In the genomic region with DNA sequence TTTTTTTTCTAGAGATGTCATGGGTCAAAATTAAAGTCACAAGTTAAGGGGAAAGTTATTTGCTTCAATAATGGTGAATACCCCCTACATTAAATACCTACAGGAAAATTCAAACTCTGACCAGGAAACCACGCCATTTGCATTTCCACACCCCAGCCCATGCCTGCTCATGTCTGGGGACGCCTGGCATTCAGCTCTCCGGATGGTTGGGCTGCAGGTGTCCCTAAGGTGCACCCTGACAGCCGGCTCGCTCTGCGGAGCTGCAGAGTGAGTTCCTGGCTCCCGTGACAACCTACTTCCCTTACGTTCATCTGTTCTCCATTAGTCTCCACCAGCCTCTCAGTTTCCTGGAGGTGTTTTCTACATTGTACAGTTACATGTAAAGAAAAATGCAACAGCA, we compare ENCODE assay signal across 9 cellular contexts.
DNase-seq lines count a peak whose midpoint lies in the region; ATAC-seq and TF ChIP-seq lines count a peak whose summit lies in the region.
"Had no signal": no experiment of that assay in that cellular context is flagged by ENCODE, and none has a peak within 500 bp of the region (broad histone marks: within the 10 kb centered on the region; RNA-seq: fewer than 3 reads in every experiment).

No MANE protein-coding gene starts in this region.

- peak; percentile 65 for ATAC-seq in HG03060 (IDR thresholded peaks at IDR 0.05; ENCODE audit: low read depth, unreplicated experiment)
- ATAC-seq in stimulated activated naive CD8-positive, alpha-beta T cell treated with anti-CD3 and anti-CD28 coated beads, Interleukin-15, Interleukin-2, amounts not matched to agents 100 U/mL and 50 U/mL, for 24 hours = no peak
- ATAC-seq: gastroesophageal sphincter had no signal

- peaks cover 9% of the 10 kb centered on the region for H3K36me3 Mint-ChIP-seq in progenitor cell of endocrine pancreas (ENCODE audit: insufficient read depth)

- H3K79me2 ChIP-seq in smooth muscle cell (ENCODE audit: low read depth) = no peaks in the 10 kb centered on the region

- DNase-seq in GM19240 (ENCODE audit: insufficient read length, low spot score) (peak; percentile 32), SW480 (ENCODE audit: low spot score) (peak; percentile 8), WERI-Rb-1 (no peak), progenitor cell of endocrine pancreas (ENCODE audit: low spot score, unreplicated experiment) (no peak), smooth muscle cell (lab: John Stamatoyannopoulos, UW; ENCODE audit: unreplicated experiment) (no peak)
- no peak for DNase-seq in stimulated activated naive CD8-positive, alpha-beta T cell treated with anti-CD3 and anti-CD28 coated beads, Interleukin-15, Interleukin-2, amounts not matched to agents 100 U/mL and 50 U/mL, for 24 hours

- H3K9ac ChIP-seq in BLaER1 (no peak overlapping the region), smooth muscle cell (ENCODE audit: low read depth) (no peak overlapping the region)

- peaks cover 2% of the 10 kb centered on the region for H3K4me1 Mint-ChIP-seq in progenitor cell of endocrine pancreas (ENCODE audit: low read depth)

- H3K27me3 ChIP-seq in BLaER1 = no peaks in the 10 kb centered on the region
- H3K27me3 ChIP-seq in WERI-Rb-1 (ENCODE audit: insufficient read depth, low read depth, severe bottlenecking) = no peaks in the 10 kb centered on the region
- H3K27me3 ChIP-seq in smooth muscle cell (ENCODE audit: low read depth) = no peaks in the 10 kb centered on the region
- H3K27me3 ChIP-seq: gastroesophageal sphincter had no signal

- H3F3A ChIP-seq in smooth muscle cell (ENCODE audit: low read depth) = no peaks in the 10 kb centered on the region

- H3K27ac Mint-ChIP-seq in progenitor cell of endocrine pancreas = no peak overlapping the region

- no peaks in the 10 kb centered on the region for H3K36me3 ChIP-seq in BLaER1
- no peaks in the 10 kb centered on the region for H3K36me3 ChIP-seq in WERI-Rb-1
- H3K36me3 ChIP-seq in smooth muscle cell (ENCODE audit: low read depth) = no peaks in the 10 kb centered on the region

- H3K4me3 Mint-ChIP-seq in progenitor cell of endocrine pancreas (ENCODE audit: low read depth) = no peak overlapping the region

- H3K4me2 ChIP-seq in BLaER1 (peak overlapping the region; percentile 63), smooth muscle cell (no peak overlapping the region)

- H3K9me3 Mint-ChIP-seq in progenitor cell of endocrine pancreas (ENCODE audit: low read depth) = peaks cover 7% of the 10 kb centered on the region

- H4K20me1 ChIP-seq in BLaER1 (no peaks in the 10 kb centered on the region), smooth muscle cell (ENCODE audit: low read depth) (no peaks in the 10 kb centered on the region)

- WGBS in smooth muscle cell (ENCODE audit: low lambda C conversion rate) = 94% methylated on average over 8 of the region's 8 CpGs

- H3K27ac ChIP-seq in BLaER1 = no peak overlapping the region
- H3K27ac ChIP-seq in WERI-Rb-1 = no peak overlapping the region
- H3K27ac ChIP-seq in smooth muscle cell (ENCODE audit: low read depth) = no peak overlapping the region
- H3K27ac ChIP-seq: gastroesophageal sphincter had no signal

- H2AFZ ChIP-seq in smooth muscle cell (ENCODE audit: low read depth) = no peak overlapping the region

- H3K4me3 ChIP-seq in BLaER1 = no peak overlapping the region
- H3K4me3 ChIP-seq in WERI-Rb-1 (ENCODE audit: low read depth, low read length) = no peak overlapping the region
- no peak overlapping the region for H3K4me3 ChIP-seq in smooth muscle cell
- H3K4me3 ChIP-seq: gastroesophageal sphincter had no signal

- no peak for TF ChIP-seq CTCF in WERI-Rb-1 (IDR thresholded peaks at IDR 0.05; ENCODE audit: low read depth, low read length)
- no peak for TF ChIP-seq CTCF in progenitor cell of endocrine pancreas (IDR thresholded peaks at IDR 0.05; ENCODE audit: unreplicated experiment)
- TF ChIP-seq CTCF in smooth muscle cell (IDR thresholded peaks at IDR 0.05; ENCODE audit: borderline replicate concordance, insufficient read depth, poor library complexity, severe bottlenecking) = no peak

- H3K27me3 Mint-ChIP-seq in progenitor cell of endocrine pancreas = no peaks in the 10 kb centered on the region

- H3K9me3 ChIP-seq in BLaER1 = peaks cover 17% of the 10 kb centered on the region
- H3K9me3 ChIP-seq in WERI-Rb-1 (ENCODE audit: severe bottlenecking) = peaks cover 2% of the 10 kb centered on the region
- H3K9me3 ChIP-seq in smooth muscle cell (replicated peaks; ENCODE audit: low read depth) = no peaks in the 10 kb centered on the region
- H3K9me3 ChIP-seq: gastroesophageal sphincter had no signal

- H3K4me1 ChIP-seq in BLaER1 (peaks cover 20% of the 10 kb centered on the region), smooth muscle cell (ENCODE audit: low read depth) (no peaks in the 10 kb centered on the region)
- H3K4me1 ChIP-seq: gastroesophageal sphincter had no signal

Comparison
In these comparisons a context has a peak if more than half of its experiments do, and no peak if none do; other contexts are left out.
1. DNase-seq: peak in GM19240 (single experiment) and SW480 (single experiment); none in WERI-Rb-1 (single experiment), progenitor cell of endocrine pancreas (single experiment), stimulated activated naive CD8-positive, alpha-beta T cell treated with anti-CD3 and anti-CD28 coated beads, Interleukin-15, Interleukin-2, amounts not matched to agents 100 U/mL and 50 U/mL, for 24 hours (single experiment) and smooth muscle cell (single experiment).